In genomic region chr5:124669300-124669648, GRCh38 we compare ENCODE assay signal across 18 cellular contexts.
"Had no signal": no experiment of that assay in that cellular context is flagged by ENCODE, and none has a peak within 500 bp of the region (broad histone marks: within the 10 kb centered on the region; RNA-seq: fewer than 3 reads in every experiment).

No MANE protein-coding gene starts in this region.

- H3K27ac Mint-ChIP-seq: activated CD4-positive, alpha-beta T cell treated with anti-CD3 and anti-CD28 coated beads, Interleukin-2, amount 10 ng/mL, durations not matched to agents 24 days and 14 days; activated CD8-positive, alpha-beta T cell treated with anti-CD3 and anti-CD28 coated beads for 36 hours; activated naive CD8-positive, alpha-beta T cell treated with anti-CD3 and anti-CD28 coated beads, Interleukin-2, amount 10 ng/mL, durations not matched to agents 7 days and 5 days; activated T-cell treated with anti-CD3 and anti-CD28 coated beads, Interleukin-2, amount 50 U/mL, for 24 hours; activated T-helper 2 cell treated with anti-CD3 and anti-CD28 coated beads, Interferon-gamma antibody, Interleukin-2, Interleukin-4, amounts not matched to agents 10 μg/mL and 5 μg/mL and 100 μg/mL, durations not matched to agents 14 hours and 24 hours and 36 hours; memory B cell; naive thymus-derived CD8-positive, alpha-beta T cell; stimulated activated naive CD8-positive, alpha-beta T cell treated with anti-CD3 and anti-CD28 coated beads, Interleukin-15, amount 100 ng/mL, for 72 hours; T-cell had no signal

- H3K36me3 Mint-ChIP-seq: activated naive CD8-positive, alpha-beta T cell treated with anti-CD3 and anti-CD28 coated beads, Interleukin-2, amount 10 ng/mL, durations not matched to agents 7 days and 5 days; memory B cell; naive thymus-derived CD8-positive, alpha-beta T cell; T-cell; type B pancreatic cell had no signal

- H3K36me3 ChIP-seq: left lung had no signal

- H3K27me3 ChIP-seq: left lung had no signal

- H3K4me3 ChIP-seq: coronary artery, left lung, SK-N-MC had no signal

- DNase-seq: activated CD4-positive, alpha-beta T cell treated with anti-CD3 and anti-CD28 coated beads, Interleukin-2, amount 10 ng/mL, durations not matched to agents 24 days and 14 days; activated CD8-positive, alpha-beta T cell treated with anti-CD3 and anti-CD28 coated beads for 36 hours; activated naive CD4-positive, alpha-beta T cell treated with Interleukin-2 at 50 U/mL for 16 hours; activated naive CD8-positive, alpha-beta T cell treated with anti-CD3 and anti-CD28 coated beads, Interleukin-2, amount 10 ng/mL, durations not matched to agents 7 days and 5 days; activated T-cell treated with anti-CD3 and anti-CD28 coated beads, Interleukin-2, amount 50 U/mL, for 24 hours; erythroblast; head of caudate nucleus; left lung; naive thymus-derived CD8-positive, alpha-beta T cell; stimulated activated naive CD8-positive, alpha-beta T cell treated with anti-CD3 and anti-CD28 coated beads, Interleukin-15, amount 100 ng/mL, for 72 hours; T-cell had no signal

- H3K4me3 Mint-ChIP-seq: activated CD4-positive, alpha-beta T cell treated with anti-CD3 and anti-CD28 coated beads, Interleukin-2, amount 10 ng/mL, durations not matched to agents 24 days and 14 days; activated CD8-positive, alpha-beta T cell treated with anti-CD3 and anti-CD28 coated beads for 36 hours; activated naive CD8-positive, alpha-beta T cell treated with anti-CD3 and anti-CD28 coated beads, Interleukin-2, amount 10 ng/mL, durations not matched to agents 7 days and 5 days; activated T-cell treated with anti-CD3 and anti-CD28 coated beads, Interleukin-2, amount 50 U/mL, for 24 hours; central memory CD8-positive, alpha-beta T cell; memory B cell; naive thymus-derived CD8-positive, alpha-beta T cell; stimulated activated naive CD8-positive, alpha-beta T cell treated with anti-CD3 and anti-CD28 coated beads, Interleukin-15, amount 100 ng/mL, for 72 hours; T-cell had no signal

- H3K9me3 Mint-ChIP-seq: activated CD4-positive, alpha-beta T cell treated with anti-CD3 and anti-CD28 coated beads, Interleukin-2, amount 10 ng/mL, durations not matched to agents 24 days and 14 days; activated CD8-positive, alpha-beta T cell treated with anti-CD3 and anti-CD28 coated beads for 36 hours; activated naive CD8-positive, alpha-beta T cell treated with anti-CD3 and anti-CD28 coated beads, Interleukin-2, amount 10 ng/mL, durations not matched to agents 7 days and 5 days; activated T-cell treated with anti-CD3 and anti-CD28 coated beads, Interleukin-2, amount 50 U/mL, for 24 hours; activated T-helper 2 cell treated with anti-CD3 and anti-CD28 coated beads, Interferon-gamma antibody, Interleukin-2, Interleukin-4, amounts not matched to agents 10 μg/mL and 5 μg/mL and 100 μg/mL, durations not matched to agents 14 hours and 24 hours and 36 hours; central memory CD8-positive, alpha-beta T cell; memory B cell; naive thymus-derived CD8-positive, alpha-beta T cell; stimulated activated naive CD8-positive, alpha-beta T cell treated with anti-CD3 and anti-CD28 coated beads, Interleukin-15, amount 100 ng/mL, for 72 hours; T-cell; type B pancreatic cell had no signal

- H3K4me1 Mint-ChIP-seq: activated CD4-positive, alpha-beta T cell treated with anti-CD3 and anti-CD28 coated beads, Interleukin-2, amount 10 ng/mL, durations not matched to agents 24 days and 14 days; activated naive CD8-positive, alpha-beta T cell treated with anti-CD3 and anti-CD28 coated beads, Interleukin-2, amount 10 ng/mL, durations not matched to agents 7 days and 5 days; central memory CD8-positive, alpha-beta T cell; stimulated activated naive CD8-positive, alpha-beta T cell treated with anti-CD3 and anti-CD28 coated beads, Interleukin-15, amount 100 ng/mL, for 72 hours; T-cell had no signal

- H3K27ac ChIP-seq: coronary artery, left lung, parathyroid adenoma, SK-N-MC had no signal

- H3K27me3 Mint-ChIP-seq: activated CD4-positive, alpha-beta T cell treated with anti-CD3 and anti-CD28 coated beads, Interleukin-2, amount 10 ng/mL, durations not matched to agents 24 days and 14 days; activated CD8-positive, alpha-beta T cell treated with anti-CD3 and anti-CD28 coated beads for 36 hours; activated T-cell treated with anti-CD3 and anti-CD28 coated beads, Interleukin-2, amount 50 U/mL, for 24 hours; central memory CD8-positive, alpha-beta T cell; memory B cell; type B pancreatic cell had no signal

- ATAC-seq: activated CD8-positive, alpha-beta T cell treated with anti-CD3 and anti-CD28 coated beads for 36 hours; naive thymus-derived CD8-positive, alpha-beta T cell; stimulated activated naive CD8-positive, alpha-beta T cell treated with anti-CD3 and anti-CD28 coated beads, Interleukin-15, amount 100 ng/mL, for 72 hours; T-cell had no signal

- H3K9me3 ChIP-seq: left lung had no signal
